8 cellular contexts compared by ENCODE assay signal in genomic region chrX:49053223-49054072, GRCh38. TPM values are rescaled to one million over a fixed set of nuclear protein-coding genes. Genes with fewer than 3 reads are reported as not detected.
DNase-seq lines count a peak whose midpoint lies in the region; ATAC-seq and TF ChIP-seq lines count a peak whose summit lies in the region.

No MANE protein-coding gene starts in this region.

- no peaks in the 10 kb centered on the region for H3K36me3 Mint-ChIP-seq in activated naive CD4-positive, alpha-beta T cell treated with anti-CD3 and anti-CD28 coated beads for 36 hours (ENCODE audit: low read depth)

- no peaks in the 10 kb centered on the region for H3K9me3 Mint-ChIP-seq in activated naive CD4-positive, alpha-beta T cell treated with anti-CD3 and anti-CD28 coated beads for 36 hours

- H3K4me1 Mint-ChIP-seq in activated naive CD4-positive, alpha-beta T cell treated with anti-CD3 and anti-CD28 coated beads for 36 hours (ENCODE audit: low read depth), result peaks cover 31% of the 10 kb centered on the region

- TF ChIP-seq POLR2A in uterus (IDR thresholded peaks at IDR 0.05), result peak in 1 of 2 donors; percentile 47

- peak overlapping the region; percentile 42 to 60 for H3K4me3 ChIP-seq in uterus

- H3K4me1 ChIP-seq in uterus, result no peaks in the 10 kb centered on the region

- H3K4me3 Mint-ChIP-seq in activated naive CD4-positive, alpha-beta T cell treated with anti-CD3 and anti-CD28 coated beads for 36 hours, result peak overlapping the region; percentile 72

- no peak for TF ChIP-seq CTCF in uterus (IDR thresholded peaks at IDR 0.05)

- DNase-seq in D341Med (ENCODE audit: low spot score) (peak; percentile 90), Right ventricle myocardium superior (peak; percentile 69), posterior cingulate gyrus (peak in 8 of 10 donors; percentile 15 to 88 (median 50)), uterus (peak; percentile 58 to 62)
- DNase-seq in activated naive CD4-positive, alpha-beta T cell treated with anti-CD3 and anti-CD28 coated beads for 36 hours, result peak; percentile 66

- no peaks in the 10 kb centered on the region for H3K27me3 ChIP-seq in uterus

- CTCF ChIA-PET in activated naive CD4-positive, alpha-beta T cell treated with anti-CD3 and anti-CD28 coated beads for 36 hours (lab: Charles Lee), result no interaction called here

- H3K27me3 Mint-ChIP-seq in activated naive CD4-positive, alpha-beta T cell treated with anti-CD3 and anti-CD28 coated beads for 36 hours (ENCODE audit: low read depth), result no peaks in the 10 kb centered on the region

- H3K27ac ChIP-seq in uterus, result peak overlapping the region; percentile 92

- ATAC-seq in HG02759 (IDR thresholded peaks at IDR 0.05; ENCODE audit: unreplicated experiment) (peak; percentile 76), Right ventricle myocardium superior (ENCODE audit: poor library complexity) (peak; percentile 85), GM21515 (IDR thresholded peaks at IDR 0.05; ENCODE audit: unreplicated experiment) (no peak)

- intact Hi-C loops in activated naive CD4-positive, alpha-beta T cell treated with anti-CD3 and anti-CD28 coated beads for 36 hours (cut with micrococcal nuclease), result loop anchor here (5.0 kb wide), 1 partner anchor 824 kb away; the partner anchor contains the start of gene USP27X
- intact Hi-C loops in Right ventricle myocardium superior (cut with DNase I) (no loop called here), posterior cingulate gyrus (cut with DNase I) (no loop called here), uterus (cut with DNase I; ENCODE audit: low total_unique reads) (no loop called here)

- no peaks in the 10 kb centered on the region for H3K9me3 ChIP-seq in uterus

- H3K36me3 ChIP-seq in uterus, result no peaks in the 10 kb centered on the region

- peak overlapping the region; percentile 68 for H3K27ac Mint-ChIP-seq in activated naive CD4-positive, alpha-beta T cell treated with anti-CD3 and anti-CD28 coated beads for 36 hours

TF ChIP-seq in PFSK-1, 5 proteins besides CTCF, POLR2A, EP300 and RAD21:
- TF ChIP-seq, protein P1, sequence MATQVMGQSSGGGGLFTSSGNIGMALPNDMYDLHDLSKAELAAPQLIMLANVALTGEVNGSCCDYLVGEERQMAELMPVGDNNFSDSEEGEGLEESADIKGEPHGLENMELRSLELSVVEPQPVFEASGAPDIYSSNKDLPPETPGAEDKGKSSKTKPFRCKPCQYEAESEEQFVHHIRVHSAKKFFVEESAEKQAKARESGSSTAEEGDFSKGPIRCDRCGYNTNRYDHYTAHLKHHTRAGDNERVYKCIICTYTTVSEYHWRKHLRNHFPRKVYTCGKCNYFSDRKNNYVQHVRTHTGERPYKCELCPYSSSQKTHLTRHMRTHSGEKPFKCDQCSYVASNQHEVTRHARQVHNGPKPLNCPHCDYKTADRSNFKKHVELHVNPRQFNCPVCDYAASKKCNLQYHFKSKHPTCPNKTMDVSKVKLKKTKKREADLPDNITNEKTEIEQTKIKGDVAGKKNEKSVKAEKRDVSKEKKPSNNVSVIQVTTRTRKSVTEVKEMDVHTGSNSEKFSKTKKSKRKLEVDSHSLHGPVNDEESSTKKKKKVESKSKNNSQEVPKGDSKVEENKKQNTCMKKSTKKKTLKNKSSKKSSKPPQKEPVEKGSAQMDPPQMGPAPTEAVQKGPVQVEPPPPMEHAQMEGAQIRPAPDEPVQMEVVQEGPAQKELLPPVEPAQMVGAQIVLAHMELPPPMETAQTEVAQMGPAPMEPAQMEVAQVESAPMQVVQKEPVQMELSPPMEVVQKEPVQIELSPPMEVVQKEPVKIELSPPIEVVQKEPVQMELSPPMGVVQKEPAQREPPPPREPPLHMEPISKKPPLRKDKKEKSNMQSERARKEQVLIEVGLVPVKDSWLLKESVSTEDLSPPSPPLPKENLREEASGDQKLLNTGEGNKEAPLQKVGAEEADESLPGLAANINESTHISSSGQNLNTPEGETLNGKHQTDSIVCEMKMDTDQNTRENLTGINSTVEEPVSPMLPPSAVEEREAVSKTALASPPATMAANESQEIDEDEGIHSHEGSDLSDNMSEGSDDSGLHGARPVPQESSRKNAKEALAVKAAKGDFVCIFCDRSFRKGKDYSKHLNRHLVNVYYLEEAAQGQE (IDR thresholded peaks at IDR 0.05; ENCODE audit: insufficient read depth in 1 of 2, low read depth in 2 of 2, low read length in 2 of 2), result no peak
- no peak for TF ChIP-seq FOXP2 (optimal IDR thresholded peaks at IDR 0.05; ENCODE audit: borderline replicate concordance, extremely low read depth, extremely low read length, insufficient read depth)
- TF ChIP-seq SIN3A (IDR thresholded peaks at IDR 0.05; ENCODE audit: borderline replicate concordance, insufficient read depth, low read length), result no peak
- 0 out of 2 replicates have a peak, but pooled peaks have one; percentile 19 for TF ChIP-seq POLR2AphosphoS5 (IDR thresholded peaks at IDR 0.05; ENCODE audit: low read depth, low read length)
- TF ChIP-seq TAF1 (IDR thresholded peaks at IDR 0.05; ENCODE audit: borderline replicate concordance, insufficient read depth, low read length), result no peak

RNA-seq across cellular contexts. Expression of gene CCDC120, which starts 5.4 kb away (rescaled TPM):
- polyA plus RNA-seq in PFSK-1 (2012; ENCODE audit: insufficient read length, low read depth), result 5.4 TPM
- total RNA-seq in activated naive CD4-positive, alpha-beta T cell treated with anti-CD3 and anti-CD28 coated beads for 36 hours, result 1 to 10 TPM; 2.1 to 2.2 TPM
- total RNA-seq in Right ventricle myocardium superior (1.2 TPM), uterus (10 to 100 TPM in 1 of 4 donors, 1 to 10 TPM in 3; 2.0 to 12.0 (median 4.2) TPM)

RNA-seq across cellular contexts. Expression of gene TFE3, which starts 10.3 kb away (rescaled TPM):
- polyA plus RNA-seq in PFSK-1 (2012; ENCODE audit: insufficient read length, low read depth), result 65.5 TPM
- 10 to 100 TPM; 34.7 to 35.5 TPM for total RNA-seq in activated naive CD4-positive, alpha-beta T cell treated with anti-CD3 and anti-CD28 coated beads for 36 hours
- total RNA-seq in Right ventricle myocardium superior (19.3 TPM), uterus (10 to 100 TPM; 16.7 to 75.0 (median 38.7) TPM)

RNA-seq across cellular contexts. Expression of gene PRAF2, which starts 20.4 kb away (rescaled TPM):
- polyA plus RNA-seq in PFSK-1 (2012; ENCODE audit: insufficient read length, low read depth), result 61.5 TPM
- 10 to 100 TPM; 14.5 to 14.8 TPM for total RNA-seq in activated naive CD4-positive, alpha-beta T cell treated with anti-CD3 and anti-CD28 coated beads for 36 hours
- 6.9 TPM for total RNA-seq in Right ventricle myocardium superior
- total RNA-seq in uterus, result 10 to 100 TPM in 2 of 4 donors, 1 to 10 TPM in 1, under 1 TPM in 1; 0.77 to 45.2 (median 23.8) TPM

RNA-seq across cellular contexts. Expression of gene WDR45, which starts 26.2 kb away (rescaled TPM):
- polyA plus RNA-seq in PFSK-1 (2012; ENCODE audit: insufficient read length, low read depth), result 151 TPM
- 10 to 100 TPM; 17.9 to 22.5 TPM for total RNA-seq in activated naive CD4-positive, alpha-beta T cell treated with anti-CD3 and anti-CD28 coated beads for 36 hours
- total RNA-seq in Right ventricle myocardium superior, result 79.0 TPM
- 10 to 100 TPM; 37.6 to 96.5 (median 58.7) TPM for total RNA-seq in uterus

RNA-seq across cellular contexts. Expression of gene GRIPAP1, which starts 51.4 kb away (rescaled TPM):
- 44.6 TPM for polyA plus RNA-seq in PFSK-1 (2012; ENCODE audit: insufficient read length, low read depth)
- 10 to 100 TPM; 64.8 to 73.1 TPM for total RNA-seq in activated naive CD4-positive, alpha-beta T cell treated with anti-CD3 and anti-CD28 coated beads for 36 hours
- 17.7 TPM for total RNA-seq in Right ventricle myocardium superior
- 10 to 100 TPM; 15.4 to 57.6 (median 22.0) TPM for total RNA-seq in uterus
